Comparison of ENCODE assay signal across 8 cellular contexts in genomic region chr5:177303121-177303924, GRCh38. TPM values are rescaled to one million over a fixed set of nuclear protein-coding genes. Genes with fewer than 3 reads are reported as not detected.
DNase-seq lines count a peak whose midpoint lies in the region; ATAC-seq, FAIRE-seq and TF ChIP-seq lines count a peak whose summit lies in the region.

A gene with protein sequence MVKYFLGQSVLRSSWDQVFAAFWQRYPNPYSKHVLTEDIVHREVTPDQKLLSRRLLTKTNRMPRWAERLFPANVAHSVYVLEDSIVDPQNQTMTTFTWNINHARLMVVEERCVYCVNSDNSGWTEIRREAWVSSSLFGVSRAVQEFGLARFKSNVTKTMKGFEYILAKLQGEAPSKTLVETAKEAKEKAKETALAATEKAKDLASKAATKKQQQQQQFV (plus strand): TSS chr5:177303799. CDS start chr5:177303986, 187 bp downstream.
Gene RAB24, minus strand, starts transcription at chr5:177303719. Its CDS starts 431 bp downstream, at chr5:177303288.

- peaks cover 21% of the 10 kb centered on the region for H3K79me2 ChIP-seq in keratinocyte (ENCODE audit: control insufficient read depth, insufficient read depth, low read length)

- peaks cover 10% of the 10 kb centered on the region for H3K9me1 ChIP-seq in keratinocyte (ENCODE audit: control insufficient read depth, extremely low read depth, insufficient read depth, low read length)

- ATAC-seq in HG03039 (IDR thresholded peaks at IDR 0.05; ENCODE audit: unreplicated experiment), result peak; percentile 61

- peaks cover 5 to 27% of the 10 kb centered on the region in 2 experiments for H3K36me3 ChIP-seq in keratinocyte (ENCODE audit: control insufficient read depth in 2 of 2, extremely low read depth in 1 of 2, insufficient read depth in 2 of 2, low read length in 2 of 2)

- peak within 1 kb of the TSS; percentile 79 for H3K4me2 ChIP-seq in keratinocyte (ENCODE audit: control insufficient read depth, extremely low read depth, insufficient read depth, low read depth, low read length)

- dilution Hi-C loops in keratinocyte (cut with MboI; ENCODE audit: extremely low pct_ligation_motif_present, low sequenced_read_pairs), result no loop called here

- no peaks in the 10 kb centered on the region for H3K9me3 ChIP-seq in keratinocyte (ENCODE audit: control insufficient read depth, low read depth, low read length)

- peaks cover 48% of the 10 kb centered on the region for H3K4me1 ChIP-seq in keratinocyte (ENCODE audit: control insufficient read depth, extremely low read depth, insufficient read depth, low read length)

- H3K9ac ChIP-seq in keratinocyte (ENCODE audit: control insufficient read depth, extremely low read depth, insufficient read depth, low read length), result peak within 1 kb of the TSS; percentile 98

- peak within 1 kb of the TSS; percentile 84 to 87 (median 85) for H3K4me3 ChIP-seq in keratinocyte (ENCODE audit: control insufficient read depth in 2 of 3, extremely low read depth in 1 of 3, insufficient read depth in 2 of 3, low read depth in 1 of 3, low read length in 3 of 3)

- FAIRE-seq in GM18507 (lab: Jason Lieb, UNC) (peak; percentile 62), keratinocyte (lab: Jason Lieb, UNC) (no peak)

- H3K27ac ChIP-seq in keratinocyte (ENCODE audit: control insufficient read depth, insufficient read depth, low read length), result peak within 1 kb of the TSS; percentile 86

- DNase-seq in 8988T (peak; percentile 96), GM18507 (ENCODE audit: extremely low spot score, insufficient read length, low read depth) (peak; percentile 79), NCI-H226 (peak; percentile 66), keratinocyte (ENCODE audit: low read depth, low spot score) (no peak)
- peak; percentile 83 for DNase-seq in activated CD4-positive, CD25-positive, alpha-beta regulatory T cell treated with anti-CD3 and anti-CD28 coated beads, Interleukin-2, amount 50 U/mL, for 16 hours (ENCODE audit: low read depth, low spot score)
- DNase-seq in central memory CD4-positive, alpha-beta T cell, result peak; percentile 86
- DNase-seq in stimulated activated CD4-positive, alpha-beta T cell treated with anti-CD3 and anti-CD28 coated beads, Interleukin-15, amount 100 ng/mL, for 1 hour (ENCODE audit: low read depth in 1 of 2, low spot score in 1 of 2), result peak; percentile 81 to 90

- H4K20me1 ChIP-seq in keratinocyte (ENCODE audit: control insufficient read depth, extremely low read depth, insufficient read depth, low read length), result peaks cover 10% of the 10 kb centered on the region

- peak; percentile 13 to 50 (median 45) for TF ChIP-seq CTCF in keratinocyte (optimal IDR thresholded peaks at IDR 0.05 in 1 of 3, IDR thresholded peaks at IDR 0.05 in 1 of 3, conservative IDR thresholded peaks at IDR 0.05 in 1 of 3; ENCODE audit: extremely low read depth in 1 of 3, insufficient read depth in 2 of 3, low read length in 3 of 3)

- H3K27me3 ChIP-seq in keratinocyte (ENCODE audit: control insufficient read depth, extremely low read depth, insufficient read depth, low read length), result no peaks in the 10 kb centered on the region

- H2AFZ ChIP-seq in keratinocyte (ENCODE audit: control insufficient read depth, low read length), result peak within 1 kb of the TSS; percentile 64

RNA-seq across cellular contexts. Expression of the first gene that starts in this region (rescaled TPM):
- 245 to 280 TPM (median 248 TPM) in 3 replicates for polyA plus RNA-seq in keratinocyte
- 267 TPM for polyA plus RNA-seq in keratinocyte (2011; ENCODE audit: low read depth)
- 239 and 268 TPM in 2 replicates for polyA plus RNA-seq in keratinocyte (2011; cell fraction: cytosol; rRNA removed)
- polyA plus RNA-seq in keratinocyte (2011; cell fraction: nucleus; rRNA removed), result 78.9 and 81.4 TPM in 2 replicates
- 133 and 194 TPM in 2 replicates for polyA plus RNA-seq in keratinocyte (2012; ENCODE audit: low replicate concordance)
- polyA minus RNA-seq in keratinocyte, result 138 to 146 TPM (median 141 TPM) in 3 replicates
- 170 TPM for polyA minus RNA-seq in keratinocyte (2011; cell fraction: cytosol; rRNA and poly(A)+ RNA removed)
- 29.3 and 33.7 TPM in 2 replicates for polyA minus RNA-seq in keratinocyte (2011; cell fraction: nucleus; rRNA and poly(A)+ RNA removed)

RNA-seq across cellular contexts. Expression of gene RAB24, which starts in this region (rescaled TPM):
- 20.0 to 40.1 TPM (median 22.4 TPM) in 3 replicates for polyA plus RNA-seq in keratinocyte
- polyA plus RNA-seq in keratinocyte (2011; ENCODE audit: low read depth), result 20.6 TPM
- polyA plus RNA-seq in keratinocyte (2011; cell fraction: cytosol; rRNA removed), result 10.6 and 16.5 TPM in 2 replicates
- polyA plus RNA-seq in keratinocyte (2011; cell fraction: nucleus; rRNA removed), result 68.5 and 68.8 TPM in 2 replicates
- 15.0 and 31.1 TPM in 2 replicates for polyA plus RNA-seq in keratinocyte (2012; ENCODE audit: low replicate concordance)
- polyA minus RNA-seq in keratinocyte, result 2.8 to 7.8 TPM (median 5.0 TPM) in 3 replicates
- 8.8 TPM for polyA minus RNA-seq in keratinocyte (2011; cell fraction: cytosol; rRNA and poly(A)+ RNA removed)
- 8.5 and 11.3 TPM in 2 replicates for polyA minus RNA-seq in keratinocyte (2011; cell fraction: nucleus; rRNA and poly(A)+ RNA removed)
